Comparison of ENCODE assay signal across 1 cellular context in the genomic region with DNA sequence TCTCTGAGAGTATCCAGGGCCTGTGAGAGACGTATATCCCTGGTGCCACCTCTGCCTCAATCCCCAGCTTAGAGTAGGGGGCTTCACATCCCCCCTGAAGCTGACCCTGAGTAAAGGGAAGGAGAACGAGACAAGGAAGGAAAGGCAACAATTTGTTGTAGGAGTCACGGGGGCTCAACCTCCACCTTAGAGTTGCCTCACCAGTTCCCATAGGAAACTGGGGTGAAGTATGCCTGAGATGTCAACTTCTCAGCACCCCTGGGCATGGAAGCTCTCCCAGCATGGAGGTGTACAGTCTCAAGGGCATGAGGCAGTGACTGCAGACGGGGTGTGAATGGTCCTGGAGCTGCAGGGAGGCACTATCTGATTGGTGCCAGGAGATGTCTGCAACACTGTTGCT.
TF ChIP-seq lines count a peak whose summit lies in the region.

No MANE protein-coding gene starts in this region.

TF ChIP-seq in IMR-90, 13 proteins besides CTCF, POLR2A, EP300 and RAD21:
- no peak for TF ChIP-seq MAZ (IDR thresholded peaks at IDR 0.05; ENCODE audit: borderline replicate concordance, low read depth, low read length)
- no peak for TF ChIP-seq NFE2L2 (IDR thresholded peaks at IDR 0.05; ENCODE audit: low read depth, low read length)
- TF ChIP-seq ELK1 (IDR thresholded peaks at IDR 0.05; ENCODE audit: borderline replicate concordance, low read depth, low read length): no peak
- TF ChIP-seq RFX5 (IDR thresholded peaks at IDR 0.05; ENCODE audit: low read depth, low read length): no peak
- no peak for TF ChIP-seq USF2 (IDR thresholded peaks at IDR 0.05; ENCODE audit: low read depth, low read length)
- no peak for TF ChIP-seq CHD1 (IDR thresholded peaks at IDR 0.05; ENCODE audit: low read depth, low read length)
- no peak for TF ChIP-seq SMC3 (IDR thresholded peaks at IDR 0.05; ENCODE audit: low read depth, low read length)
- no peak for TF ChIP-seq BHLHE40 (IDR thresholded peaks at IDR 0.05; ENCODE audit: low read depth, low read length)
- no peak for TF ChIP-seq MAFK (IDR thresholded peaks at IDR 0.05; ENCODE audit: low read depth, low read length)
